In the genomic region with DNA sequence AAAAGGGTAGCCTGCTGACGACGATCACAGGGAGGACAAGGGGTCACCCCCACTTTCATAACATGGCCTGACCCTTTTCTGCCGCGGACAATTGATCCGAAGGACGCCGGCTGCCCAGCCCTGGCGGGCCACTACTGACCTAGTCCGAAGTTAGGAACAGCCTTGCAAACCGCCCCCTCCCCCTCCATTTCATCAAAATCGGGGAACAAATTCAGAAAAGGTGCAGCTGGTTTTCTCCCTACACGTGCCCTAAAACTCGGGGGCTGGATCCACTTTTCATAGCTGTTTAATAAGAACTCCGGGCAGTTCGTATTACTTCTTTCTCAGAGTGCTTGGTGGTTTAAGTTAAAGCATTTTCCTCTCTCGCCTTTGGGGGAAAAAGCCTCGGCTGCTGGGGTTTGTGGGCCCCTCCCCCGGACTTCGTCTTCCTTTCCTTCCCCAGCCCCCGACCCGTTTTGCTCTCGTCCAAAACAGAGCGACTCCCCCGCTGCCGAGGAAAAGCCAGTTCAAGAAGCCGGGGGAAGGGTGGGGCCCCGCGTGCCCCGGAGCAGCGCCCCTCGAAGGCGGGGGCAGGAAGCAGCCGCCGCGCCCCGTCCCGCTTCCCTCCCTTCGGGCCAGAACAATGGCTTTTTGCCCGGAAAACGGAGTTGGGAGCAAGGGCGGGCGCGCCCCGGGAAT, we compare ENCODE assay signal across 9 cellular contexts. TPM values are rescaled to one million over a fixed set of nuclear protein-coding genes. Genes with fewer than 3 reads are reported as not detected.
A peak's percentile ranks its signal among the peaks of the same experiment; 100 is the strongest.
DNase-seq lines count a peak whose midpoint lies in the region; ATAC-seq and TF ChIP-seq lines count a peak whose summit lies in the region.
"Had no signal": no experiment of that assay in that cellular context is flagged by ENCODE, and none has a peak within 500 bp of the region (broad histone marks: within the 10 kb centered on the region; RNA-seq: fewer than 3 reads in every experiment).

No MANE protein-coding gene starts in this region.

- CTCF ChIA-PET in Caco-2 (lab: Charles Lee) = interaction anchor here (0.6 to 3.7 kb wide), 6 partner anchors 31 to 1417 kb away, joined by 3 to 25 read pairs (median 6); no protein-coding TSS in a partner anchor

- H3K4me1 Mint-ChIP-seq in Caco-2 (ENCODE audit: low read depth, unreplicated experiment) = peaks cover 22% of the 10 kb centered on the region
- H3K4me1 Mint-ChIP-seq in activated T-cell treated with anti-CD3 and anti-CD28 coated beads, Interleukin-2, amount 50 U/mL, for 4 hours (ENCODE audit: low read depth) = peaks cover 14% of the 10 kb centered on the region

- H3K4me3 Mint-ChIP-seq in Caco-2 (ENCODE audit: unreplicated experiment) = peak overlapping the region; percentile 99
- H3K4me3 Mint-ChIP-seq in activated T-cell treated with anti-CD3 and anti-CD28 coated beads, Interleukin-2, amount 50 U/mL, for 4 hours = peak overlapping the region; percentile 22

- peak; percentile 81 to 87 for DNase-seq in Caco-2
- DNase-seq in NCI-H1092 (lab: John Stamatoyannopoulos, UW) = peak; percentile 24
- no peak for DNase-seq in activated T-cell treated with anti-CD3 and anti-CD28 coated beads, Interleukin-2, amount 50 U/mL, for 4 hours
- peak; percentile 58 for DNase-seq in globus pallidus (ENCODE audit: low spot score)
- DNase-seq in nucleus accumbens (lab: John Stamatoyannopoulos, UW) = peak in 35 of 56 donors; percentile 30 to 85 (median 61)

- H3K9me3 Mint-ChIP-seq in Caco-2 (ENCODE audit: unreplicated experiment) = no peaks in the 10 kb centered on the region
- no peaks in the 10 kb centered on the region for H3K9me3 Mint-ChIP-seq in activated T-cell treated with anti-CD3 and anti-CD28 coated beads, Interleukin-2, amount 50 U/mL, for 4 hours

- ATAC-seq in GM21423 (IDR thresholded peaks at IDR 0.05; ENCODE audit: unreplicated experiment) (peak; percentile 21), GM18870 (IDR thresholded peaks at IDR 0.05; ENCODE audit: unreplicated experiment) (no peak), HG03432 (IDR thresholded peaks at IDR 0.05; ENCODE audit: unreplicated experiment) (no peak)
- ATAC-seq in activated T-cell treated with anti-CD3 and anti-CD28 coated beads, Interleukin-2, amount 50 U/mL, for 4 hours = peak; percentile 28 to 33

- H3K27me3 ChIP-seq in Caco-2 (replicated peaks; ENCODE audit: control insufficient read depth, insufficient read depth, low read length) = no peaks in the 10 kb centered on the region

- H3K36me3 ChIP-seq in Caco-2 (ENCODE audit: control insufficient read depth, insufficient read depth, low read length) = 0 out of 2 replicates have a peak, but pooled peaks cover 1% of the 10 kb centered on the region

- POLR2A ChIA-PET in Caco-2 (lab: Charles Lee) = interaction anchor here (0.5 to 1.0 kb wide), 6 partner anchors 14 to 63 kb away, joined by 3 to 4 read pairs (median 4); a partner anchor contains a TSS

- H3K4me1 ChIP-seq in Caco-2 = peaks cover 19% of the 10 kb centered on the region

- H3K4me3 ChIP-seq in Caco-2 (ENCODE audit: low read depth, low read length) = peak overlapping the region; percentile 49

- H3K27ac Mint-ChIP-seq in Caco-2 (ENCODE audit: unreplicated experiment) = peak overlapping the region; percentile 47

- H3K9me3 ChIP-seq in Caco-2 = no peaks in the 10 kb centered on the region

- TF ChIP-seq CTCF in Caco-2 (IDR thresholded peaks at IDR 0.05; ENCODE audit: insufficient read depth in 1 of 2, low read depth in 1 of 2, low read length in 1 of 2, severe bottlenecking in 1 of 2, unreplicated experiment in 1 of 2) = peak; percentile 45 to 62

- H3K36me3 Mint-ChIP-seq in Caco-2 (ENCODE audit: insufficient read depth, unreplicated experiment) = peaks cover 35% of the 10 kb centered on the region
- no peaks in the 10 kb centered on the region for H3K36me3 Mint-ChIP-seq in activated T-cell treated with anti-CD3 and anti-CD28 coated beads, Interleukin-2, amount 50 U/mL, for 4 hours (ENCODE audit: insufficient read depth)

- BruUV-seq in Caco-2 (replicated peaks; lab: Mats Ljungman, UMichigan) = no TSS peak

- intact Hi-C loops in Caco-2 (cut with micrococcal nuclease; ENCODE audit: unreplicated experiment) = loop anchor here (2.0 kb wide), 1 partner anchor 19 kb away; a partner anchor contains a TSS

- no peaks in the 10 kb centered on the region for H3K27me3 Mint-ChIP-seq in Caco-2 (ENCODE audit: insufficient read depth, unreplicated experiment)
- H3K27me3 Mint-ChIP-seq in activated T-cell treated with anti-CD3 and anti-CD28 coated beads, Interleukin-2, amount 50 U/mL, for 4 hours (ENCODE audit: low read depth) = peaks cover 74% of the 10 kb centered on the region

RNA-seq across cellular contexts. Expression of a gene that starts 0.6 kb away (rescaled TPM):
- 50.0 and 52.8 TPM in 2 replicates for total RNA-seq in Caco-2 (2022)
- total RNA-seq in activated T-cell treated with anti-CD3 and anti-CD28 coated beads, Interleukin-2, amount 50 U/mL, for 4 hours = 1 to 10 TPM; 1.0 to 2.6 (median 1.4) TPM

RNA-seq across cellular contexts. Expression of a gene that starts 19.6 kb away (rescaled TPM):
- total RNA-seq in Caco-2 (2022) = 34.3 and 36.6 TPM in 2 replicates
- 1 to 10 TPM; 1.7 to 4.3 (median 3.1) TPM for total RNA-seq in activated T-cell treated with anti-CD3 and anti-CD28 coated beads, Interleukin-2, amount 50 U/mL, for 4 hours

RNA-seq across cellular contexts. Expression of a gene that starts 46.6 kb away (rescaled TPM):
- total RNA-seq in Caco-2 (2022) = 0.30 and 0.34 TPM in 2 replicates
- not detected for total RNA-seq in activated T-cell treated with anti-CD3 and anti-CD28 coated beads, Interleukin-2, amount 50 U/mL, for 4 hours
- total RNA-seq: subcutaneous adipose tissue had no signal

Comparison
In these comparisons a context has a peak if more than half of its experiments do, and no peak if none do; other contexts are left out.
1. ATAC-seq: peak in GM21423 (single experiment) and activated T-cell treated with anti-CD3 and anti-CD28 coated beads, Interleukin-2, amount 50 U/mL, for 4 hours (2 of 2); none in GM18870 (single experiment) and HG03432 (single experiment).
2. RNA of a gene that starts 0.6 kb away (total RNA-seq): 50.0 to 52.8 TPM in Caco-2; 1.0 to 2.6 TPM in activated T-cell treated with anti-CD3 and anti-CD28 coated beads, Interleukin-2, amount 50 U/mL, for 4 hours; every median in the first group is over 10 times any median in the second.